In genomic region chr20:52379723-52380336, GRCh38 we compare ENCODE assay signal across 9 cellular contexts.
DNase-seq lines count a peak whose midpoint lies in the region; ATAC-seq and TF ChIP-seq lines count a peak whose summit lies in the region.
"Had no signal": no experiment of that assay in that cellular context is flagged by ENCODE, and none has a peak within 500 bp of the region (broad histone marks: within the 10 kb centered on the region; RNA-seq: fewer than 3 reads in every experiment).

No MANE protein-coding gene starts in this region.

- peaks cover 2% of the 10 kb centered on the region for H3K36me3 Mint-ChIP-seq in activated CD4-positive, alpha-beta T cell treated with anti-CD3 and anti-CD28 coated beads, Interleukin-2, amount 10 ng/mL, durations not matched to agents 7 days and 5 days (ENCODE audit: low read depth)
- H3K36me3 Mint-ChIP-seq in neural crest cell (ENCODE audit: low read depth), result no peaks in the 10 kb centered on the region

- CTCF ChIA-PET in activated CD4-positive, alpha-beta T cell treated with anti-CD3 and anti-CD28 coated beads, Interleukin-2, amount 10 ng/mL, durations not matched to agents 7 days and 5 days (lab: Charles Lee), result no interaction called here

- H3K9me3 ChIP-seq in esophagus muscularis mucosa, result no peaks in the 10 kb centered on the region

- peak; percentile 28 for DNase-seq in DMS114 treated with DMSO at 0.1 percent for 48 hours (lab: John Stamatoyannopoulos, UW; ENCODE audit: unreplicated experiment)
- DNase-seq in HT-29 (ENCODE audit: low spot score), result peak; percentile 81
- peak; percentile 19 for DNase-seq in activated CD4-positive, alpha-beta T cell treated with anti-CD3 and anti-CD28 coated beads, Interleukin-2, amount 10 ng/mL, durations not matched to agents 7 days and 5 days
- no peak for DNase-seq in esophagus muscularis mucosa (ENCODE audit: extremely low spot score)
- DNase-seq in neural crest cell (ENCODE audit: low read depth, low spot score), result peak; percentile 45
- no peak for DNase-seq in NCI-H226
- DNase-seq in KG1 (lab: John Stamatoyannopoulos, UW), result no peak

- no peaks in the 10 kb centered on the region for H3K27me3 ChIP-seq in esophagus muscularis mucosa

- no peaks in the 10 kb centered on the region for H3K4me1 ChIP-seq in esophagus muscularis mucosa

- H3K9me3 Mint-ChIP-seq in activated CD4-positive, alpha-beta T cell treated with anti-CD3 and anti-CD28 coated beads, Interleukin-2, amount 10 ng/mL, durations not matched to agents 7 days and 5 days, result peaks cover 2% of the 10 kb centered on the region
- H3K9me3 Mint-ChIP-seq in neural crest cell, result peaks cover 5% of the 10 kb centered on the region

- no peak for TF ChIP-seq POLR2A in esophagus muscularis mucosa (IDR thresholded peaks at IDR 0.05; ENCODE audit: low read depth)

- intact Hi-C loops in esophagus muscularis mucosa (cut with DNase I), result no loop called here

- H3K27ac Mint-ChIP-seq in activated CD4-positive, alpha-beta T cell treated with anti-CD3 and anti-CD28 coated beads, Interleukin-2, amount 10 ng/mL, durations not matched to agents 7 days and 5 days, result no peak overlapping the region
- no peak overlapping the region for H3K27ac Mint-ChIP-seq in neural crest cell (ENCODE audit: unreplicated experiment)

- POLR2A ChIA-PET in activated CD4-positive, alpha-beta T cell treated with anti-CD3 and anti-CD28 coated beads, Interleukin-2, amount 10 ng/mL, durations not matched to agents 7 days and 5 days (lab: Charles Lee), result no interaction called here

- 50% methylated on average over 7 of the region's 7 CpGs for WGBS in esophagus muscularis mucosa

- ATAC-seq in HG02763 (IDR thresholded peaks at IDR 0.05; ENCODE audit: unreplicated experiment), result no peak

- H3K4me1 Mint-ChIP-seq in activated CD4-positive, alpha-beta T cell treated with anti-CD3 and anti-CD28 coated beads, Interleukin-2, amount 10 ng/mL, durations not matched to agents 7 days and 5 days, result no peaks in the 10 kb centered on the region
- H3K4me1 Mint-ChIP-seq in neural crest cell, result no peaks in the 10 kb centered on the region

- no peak for TF ChIP-seq EP300 in esophagus muscularis mucosa (IDR thresholded peaks at IDR 0.05)

- no peak overlapping the region for H3K4me3 ChIP-seq in esophagus muscularis mucosa
- H3K4me3 ChIP-seq: skin epidermis had no signal

- H3K4me3 Mint-ChIP-seq in activated CD4-positive, alpha-beta T cell treated with anti-CD3 and anti-CD28 coated beads, Interleukin-2, amount 10 ng/mL, durations not matched to agents 7 days and 5 days, result no peak overlapping the region
- no peak overlapping the region for H3K4me3 Mint-ChIP-seq in neural crest cell

- H3K27me3 Mint-ChIP-seq in activated CD4-positive, alpha-beta T cell treated with anti-CD3 and anti-CD28 coated beads, Interleukin-2, amount 10 ng/mL, durations not matched to agents 7 days and 5 days, result no peaks in the 10 kb centered on the region
- no peaks in the 10 kb centered on the region for H3K27me3 Mint-ChIP-seq in neural crest cell (ENCODE audit: low read depth)

- peak; percentile 52 to 88 (median 70) for TF ChIP-seq CTCF in esophagus muscularis mucosa (IDR thresholded peaks at IDR 0.05)
- TF ChIP-seq CTCF in neural crest cell (conservative IDR thresholded peaks at IDR 0.05), result peak; percentile 93

- no peaks in the 10 kb centered on the region for H3K36me3 ChIP-seq in esophagus muscularis mucosa

- H3K27ac ChIP-seq in esophagus muscularis mucosa (replicated peaks in 1 of 4), result no peak overlapping the region
- H3K27ac ChIP-seq: skin epidermis had no signal

Comparison
In these comparisons a context has a peak if more than half of its experiments do, and no peak if none do; other contexts are left out.
1. DNase-seq: peak in DMS114 treated with DMSO at 0.1 percent for 48 hours (single experiment), HT-29 (single experiment), activated CD4-positive, alpha-beta T cell treated with anti-CD3 and anti-CD28 coated beads, Interleukin-2, amount 10 ng/mL, durations not matched to agents 7 days and 5 days (single experiment) and neural crest cell (single experiment); none in esophagus muscularis mucosa (single experiment), NCI-H226 (single experiment) and KG1 (single experiment).